ENCODE assay signal across 1 cellular context in genomic region chr7:5973580-5973979, GRCh38. TPM values are rescaled to one million over a fixed set of nuclear protein-coding genes. Genes with fewer than 3 reads are reported as not detected.
"Had no signal": no experiment of that assay in that cellular context is flagged by ENCODE, and none has a peak within 500 bp of the region (broad histone marks: within the 10 kb centered on the region; RNA-seq: fewer than 3 reads in every experiment).

No MANE protein-coding gene starts in this region.

RNA-seq across cellular contexts. Expression of gene RSPH10B, which starts 3.1 kb away (rescaled TPM):
- total RNA-seq: G401 had no signal
